ENCODE assay signal across 33 cellular contexts in the genomic region with DNA sequence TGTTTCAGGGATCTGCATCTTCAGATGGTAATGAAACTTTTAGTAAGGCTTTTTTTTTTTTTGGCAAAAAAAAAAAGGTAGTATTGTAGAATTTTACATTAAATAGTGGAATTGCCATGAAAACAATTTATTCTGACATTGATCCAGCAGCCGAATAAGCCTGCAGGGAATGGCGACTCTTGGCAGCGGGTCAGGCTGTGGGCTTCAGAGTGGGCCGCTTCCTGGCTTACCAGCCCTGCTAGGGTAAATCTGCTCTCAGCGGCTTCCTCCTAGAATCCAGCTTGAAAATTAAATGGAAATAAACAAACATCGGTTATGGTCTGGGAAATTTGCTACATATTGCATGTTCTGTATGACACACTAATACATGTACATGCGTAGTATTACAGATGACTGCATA.
"Had no signal": no experiment of that assay in that cellular context is flagged by ENCODE, and none has a peak within 500 bp of the region (broad histone marks: within the 10 kb centered on the region; RNA-seq: fewer than 3 reads in every experiment).

No MANE protein-coding gene starts in this region.

- ATAC-seq: activated naive CD4-positive, alpha-beta T cell treated with anti-CD3 and anti-CD28 coated beads, Interleukin-2, amount 50 U/mL, for 72 hours; activated naive CD8-positive, alpha-beta T cell treated with anti-CD3 and anti-CD28 coated beads, Interleukin-2, amount 50 U/mL, for 24 hours; activated T-cell treated with anti-CD3 and anti-CD28 coated beads, Interleukin-2, amount 50 U/mL, for 4 hours; activated T-cell treated with anti-CD3 and anti-CD28 coated beads, Interleukin-2, amount 50 U/mL, for 72 hours; activated T-helper 17 cell treated with anti-CD3 and anti-CD28 coated beads, Interleukin-2, amount 50 U/mL, for 72 hours; body of pancreas had no signal

- DNase-seq: activated effector memory CD4-positive, alpha-beta T cell treated with anti-CD3 and anti-CD28 coated beads, Interleukin-2, amount 50 U/mL, for 16 hours; activated effector memory CD4-positive, alpha-beta T cell treated with Interleukin-2 at 50 U/mL for 16 hours; activated gamma-delta T cell; activated gamma-delta T cell treated with Interleukin-2 at 50 U/mL for 16 hours; activated naive CD4-positive, alpha-beta T cell; activated naive CD4-positive, alpha-beta T cell treated with anti-CD3 and anti-CD28 coated beads for 36 hours; activated naive CD4-positive, alpha-beta T cell treated with anti-CD3 and anti-CD28 coated beads, Interleukin-2, amount 10 ng/mL, durations not matched to agents 7 days and 5 days; activated naive CD4-positive, alpha-beta T cell treated with anti-CD3 and anti-CD28 coated beads, Interleukin-2, amount 50 U/mL, for 16 hours; activated naive CD4-positive, alpha-beta T cell treated with Interleukin-2 at 50 U/mL for 16 hours; activated naive CD8-positive, alpha-beta T cell treated with anti-CD3 and anti-CD28 coated beads for 36 hours; activated naive CD8-positive, alpha-beta T cell treated with anti-CD3 and anti-CD28 coated beads, Interleukin-2, amount 10 ng/mL, durations not matched to agents 7 days and 5 days; activated naive CD8-positive, alpha-beta T cell treated with anti-CD3 and anti-CD28 coated beads, Interleukin-2, amount 50 U/mL, for 24 hours; activated T-cell treated with anti-CD3 and anti-CD28 coated beads, Interleukin-2, amount 50 U/mL, for 1 hour; activated T-cell treated with anti-CD3 and anti-CD28 coated beads, Interleukin-2, amount 50 U/mL, for 4 hours; activated T-cell treated with anti-CD3 and anti-CD28 coated beads, Interleukin-2, amount 50 U/mL, for 48 hours; activated T-cell treated with anti-CD3 and anti-CD28 coated beads, Interleukin-2, amount 50 U/mL, for 72 hours; amniotic stem cell; amygdala; anterior cingulate cortex; aorta; body of pancreas; brain microvascular endothelial cell; caudate nucleus; central memory CD4-positive, alpha-beta T cell; cerebellar nuclear complex had no signal

- H3K27me3 Mint-ChIP-seq: activated naive CD4-positive, alpha-beta T cell treated with anti-CD3 and anti-CD28 coated beads, Interleukin-2, amount 10 ng/mL, durations not matched to agents 7 days and 5 days; activated naive CD4-positive, alpha-beta T cell treated with anti-CD3 and anti-CD28 coated beads, Interleukin-2, amount 50 U/mL, for 24 hours; activated naive CD8-positive, alpha-beta T cell; activated naive CD8-positive, alpha-beta T cell treated with anti-CD3 and anti-CD28 coated beads for 36 hours; activated naive CD8-positive, alpha-beta T cell treated with anti-CD3 and anti-CD28 coated beads, Interleukin-2, amount 10 ng/mL, durations not matched to agents 7 days and 5 days; activated naive CD8-positive, alpha-beta T cell treated with anti-CD3 and anti-CD28 coated beads, Interleukin-2, amount 50 U/mL, for 24 hours; activated T-helper 17 cell treated with anti-CD3 and anti-CD28 coated beads, Interleukin-2, amount 50 U/mL, for 72 hours; brain; central memory CD8-positive, alpha-beta T cell had no signal

- H3K9me3 Mint-ChIP-seq: activated T-helper 17 cell treated with anti-CD3 and anti-CD28 coated beads, Interleukin-2, amount 50 U/mL, for 72 hours; central memory CD8-positive, alpha-beta T cell had no signal

- H3K4me1 Mint-ChIP-seq: activated naive CD4-positive, alpha-beta T cell treated with anti-CD3 and anti-CD28 coated beads, Interleukin-2, amount 10 ng/mL, durations not matched to agents 7 days and 5 days; activated naive CD8-positive, alpha-beta T cell treated with anti-CD3 and anti-CD28 coated beads for 36 hours; activated naive CD8-positive, alpha-beta T cell treated with anti-CD3 and anti-CD28 coated beads, Interleukin-2, amount 10 ng/mL, durations not matched to agents 7 days and 5 days had no signal

- H3K4me3 Mint-ChIP-seq: activated naive CD4-positive, alpha-beta T cell treated with anti-CD3 and anti-CD28 coated beads for 36 hours; activated naive CD4-positive, alpha-beta T cell treated with anti-CD3 and anti-CD28 coated beads, Interleukin-2, amount 10 ng/mL, durations not matched to agents 7 days and 5 days; activated naive CD4-positive, alpha-beta T cell treated with anti-CD3 and anti-CD28 coated beads, Interleukin-2, amount 50 U/mL, for 24 hours; activated naive CD8-positive, alpha-beta T cell; activated naive CD8-positive, alpha-beta T cell treated with anti-CD3 and anti-CD28 coated beads for 36 hours; activated naive CD8-positive, alpha-beta T cell treated with anti-CD3 and anti-CD28 coated beads, Interleukin-2, amount 10 ng/mL, durations not matched to agents 7 days and 5 days; activated naive CD8-positive, alpha-beta T cell treated with anti-CD3 and anti-CD28 coated beads, Interleukin-2, amount 50 U/mL, for 24 hours; activated T-cell treated with anti-CD3 and anti-CD28 coated beads, Interleukin-2, amount 50 U/mL, for 4 hours; activated T-cell treated with anti-CD3 and anti-CD28 coated beads, Interleukin-2, amount 50 U/mL, for 72 hours; activated T-helper 1 cell treated with anti-CD3 and anti-CD28 coated beads, Interleukin-12 subunit alpha, Interleukin-12 subunit beta, Interleukin-2, Interleukin-4 antibody, amounts not matched to agents 30 ng/mL and 10 ng/mL and 1 ng/mL, durations not matched to agents 14 hours and 24 hours and 36 hours; activated T-helper 17 cell treated with anti-CD3 and anti-CD28 coated beads, Interleukin-2, amount 50 U/mL, for 72 hours; brain; central memory CD8-positive, alpha-beta T cell had no signal

- H3K27ac Mint-ChIP-seq: activated naive CD4-positive, alpha-beta T cell treated with anti-CD3 and anti-CD28 coated beads for 36 hours; activated naive CD4-positive, alpha-beta T cell treated with anti-CD3 and anti-CD28 coated beads, Interleukin-2, amount 10 ng/mL, durations not matched to agents 7 days and 5 days; activated naive CD4-positive, alpha-beta T cell treated with anti-CD3 and anti-CD28 coated beads, Interleukin-2, amount 50 U/mL, for 24 hours; activated naive CD8-positive, alpha-beta T cell; activated naive CD8-positive, alpha-beta T cell treated with anti-CD3 and anti-CD28 coated beads for 36 hours; activated naive CD8-positive, alpha-beta T cell treated with anti-CD3 and anti-CD28 coated beads, Interleukin-2, amount 10 ng/mL, durations not matched to agents 7 days and 5 days; activated naive CD8-positive, alpha-beta T cell treated with anti-CD3 and anti-CD28 coated beads, Interleukin-2, amount 50 U/mL, for 24 hours; activated T-cell treated with anti-CD3 and anti-CD28 coated beads, Interleukin-2, amount 50 U/mL, for 72 hours; activated T-helper 1 cell treated with anti-CD3 and anti-CD28 coated beads, Interleukin-12 subunit alpha, Interleukin-12 subunit beta, Interleukin-2, Interleukin-4 antibody, amounts not matched to agents 30 ng/mL and 10 ng/mL and 1 ng/mL, durations not matched to agents 14 hours and 24 hours and 36 hours; activated T-helper 17 cell treated with anti-CD3 and anti-CD28 coated beads, Interleukin-2, amount 50 U/mL, for 72 hours; activated T-helper 2 cell treated with anti-CD3 and anti-CD28 coated beads, Interferon-gamma antibody, Interleukin-2, Interleukin-4, amounts not matched to agents 10 μg/mL and 5 μg/mL and 100 μg/mL, durations not matched to agents 14 hours and 24 hours and 36 hours; brain had no signal
